ENCODE assay signal across 15 cellular contexts in genomic region chr10:12960431-12960898, GRCh38. TPM values are rescaled to one million over a fixed set of nuclear protein-coding genes. Genes with fewer than 3 reads are reported as not detected.
DNase-seq lines count a peak whose midpoint lies in the region; ATAC-seq and TF ChIP-seq lines count a peak whose summit lies in the region.
"Had no signal": no experiment of that assay in that cellular context is flagged by ENCODE, and none has a peak within 500 bp of the region (broad histone marks: within the 10 kb centered on the region; RNA-seq: fewer than 3 reads in every experiment).

No MANE protein-coding gene starts in this region.

- H3K27me3 ChIP-seq in SJCRH30 (no peaks in the 10 kb centered on the region), esophagus squamous epithelium (no peaks in the 10 kb centered on the region), lower lobe of right lung (ENCODE audit: low read depth) (no peaks in the 10 kb centered on the region), smooth muscle cell (ENCODE audit: low read depth) (no peaks in the 10 kb centered on the region), mammary epithelial cell (ENCODE audit: insufficient read depth, low read length) (no peaks in the 10 kb centered on the region)
- H3K27me3 ChIP-seq: spleen had no signal

- H3K4me2 ChIP-seq in smooth muscle cell, result peak overlapping the region; percentile 80
- no peak overlapping the region for H3K4me2 ChIP-seq in mammary epithelial cell (ENCODE audit: insufficient read depth, low read depth, low read length)
- H3K4me2 ChIP-seq: PC-9 had no signal

- in situ Hi-C loops in GM13976 (cut with MboI; ENCODE audit: low sequenced_read_pairs, unreplicated experiment) (no loop called here), mammary epithelial cell (cut with MboI; ENCODE audit: low sequenced_read_pairs in 2 of 2) (no loop called here)

- TF ChIP-seq CTCF in esophagus squamous epithelium (IDR thresholded peaks at IDR 0.05) (no peak), lower lobe of right lung (IDR thresholded peaks at IDR 0.05) (no peak), smooth muscle cell (IDR thresholded peaks at IDR 0.05; ENCODE audit: borderline replicate concordance, insufficient read depth, poor library complexity, severe bottlenecking) (no peak), GM13976 (IDR thresholded peaks at IDR 0.05; ENCODE audit: borderline replicate concordance, control extremely low read depth, extremely low read depth, insufficient read depth, missing control alignments) (no peak), mammary epithelial cell (conservative IDR thresholded peaks at IDR 0.05 in 1 of 2, IDR thresholded peaks at IDR 0.05 in 1 of 2; ENCODE audit: extremely low read depth in 1 of 2, insufficient read depth in 1 of 2, low read depth in 1 of 2, low read length in 2 of 2) (no peak)

- H3K4me1 ChIP-seq in SJCRH30 (peaks cover 37% of the 10 kb centered on the region), esophagus squamous epithelium (peaks cover 12 to 62% (median 32%) of the 10 kb centered on the region in 3 donors), lower lobe of right lung (peaks cover 5% of the 10 kb centered on the region), smooth muscle cell (ENCODE audit: low read depth) (no peaks in the 10 kb centered on the region), mammary epithelial cell (ENCODE audit: insufficient read depth, low read length) (no peaks in the 10 kb centered on the region)
- H3K4me1 ChIP-seq: spleen had no signal

- H3K79me2 ChIP-seq in smooth muscle cell (ENCODE audit: low read depth), result no peaks in the 10 kb centered on the region
- no peaks in the 10 kb centered on the region for H3K79me2 ChIP-seq in mammary epithelial cell (ENCODE audit: insufficient read depth, low read length)

- H3K36me3 ChIP-seq in SJCRH30 (no peaks in the 10 kb centered on the region), esophagus squamous epithelium (no peaks in the 10 kb centered on the region), lower lobe of right lung (no peaks in the 10 kb centered on the region), smooth muscle cell (ENCODE audit: low read depth) (no peaks in the 10 kb centered on the region), mammary epithelial cell (ENCODE audit: insufficient read depth, low read length) (no peaks in the 10 kb centered on the region)
- H3K36me3 ChIP-seq: spleen had no signal

- H4K20me1 ChIP-seq in smooth muscle cell (ENCODE audit: low read depth), result no peaks in the 10 kb centered on the region
- no peaks in the 10 kb centered on the region for H4K20me1 ChIP-seq in mammary epithelial cell (ENCODE audit: insufficient read depth, low read length)

- H3K4me3 ChIP-seq in SJCRH30 (peak overlapping the region; percentile 30), esophagus squamous epithelium (peak overlapping the region in 2 of 4 donors; percentile 5 to 49), lower lobe of right lung (no peak overlapping the region), smooth muscle cell (peak overlapping the region; percentile 15), mammary epithelial cell (replicated peaks in 1 of 3; ENCODE audit: insufficient read depth in 1 of 3, low read depth in 2 of 3, low read length in 3 of 3) (no peak overlapping the region)
- H3K4me3 ChIP-seq: PC-9, spleen had no signal

- peak overlapping the region; percentile 98 for H3K27ac ChIP-seq in SJCRH30
- H3K27ac ChIP-seq in esophagus squamous epithelium, result peak overlapping the region; percentile 54 to 85 (median 81)
- no peak overlapping the region for H3K27ac ChIP-seq in lower lobe of right lung
- H3K27ac ChIP-seq in smooth muscle cell (ENCODE audit: low read depth), result peak overlapping the region; percentile 59
- H3K27ac ChIP-seq in mammary epithelial cell (ENCODE audit: insufficient read depth, low read depth, low read length), result no peak overlapping the region
- H3K27ac ChIP-seq: PC-9 had no signal

- WGBS in esophagus squamous epithelium, 2 donors, result 15 to 22% methylated on average over 13 of the region's 13 CpGs
- 24% methylated on average over 13 of the region's 13 CpGs for WGBS in smooth muscle cell (ENCODE audit: low lambda C conversion rate)
- 80% methylated on average over 11 of the region's 13 CpGs for WGBS in mammary epithelial cell (ENCODE audit: low coverage, missing lambda C conversion rate)

- dilution Hi-C loops in mammary epithelial cell (cut with HindIII; ENCODE audit: low sequenced_read_pairs), result loop anchor here (5.0 kb wide), 1 partner anchor 42 kb away; the partner anchor contains the start of gene CCDC3

- DNase-seq in SJCRH30, result peak; percentile 90 to 94
- no peak for DNase-seq in esophagus squamous epithelium (lab: John Stamatoyannopoulos, UW)
- no peak for DNase-seq in lower lobe of right lung
- no peak for DNase-seq in smooth muscle cell (lab: John Stamatoyannopoulos, UW; ENCODE audit: unreplicated experiment)
- no peak for DNase-seq in iPS-NIHi11 (ENCODE audit: low spot score)
- no peak for DNase-seq in GM13976 (ENCODE audit: low spot score)
- no peak for DNase-seq in mammary epithelial cell
- DNase-seq: activated CD4-positive, alpha-beta memory T cell treated with anti-CD3 and anti-CD28 coated beads for 36 hours; activated gamma-delta T cell treated with Interleukin-2 at 50 U/mL for 16 hours; NCI-H1436; NCI-H524; PC-9; spleen; T-helper 2 cell had no signal

- no peak for TF ChIP-seq POLR2A in esophagus squamous epithelium (IDR thresholded peaks at IDR 0.05)

- BruUV-seq in mammary epithelial cell (replicated peaks; lab: Mats Ljungman, UMichigan), result no TSS peak

- CTCF ChIA-PET in mammary epithelial cell (lab: Charles Lee; ENCODE audit: low non-redundant PET), result no interaction called here

- peaks cover 6% of the 10 kb centered on the region for H3F3A ChIP-seq in smooth muscle cell (ENCODE audit: low read depth)

- H3K9me3 ChIP-seq in SJCRH30 (replicated peaks) (no peaks in the 10 kb centered on the region), esophagus squamous epithelium (no peaks in the 10 kb centered on the region), lower lobe of right lung (no peaks in the 10 kb centered on the region), smooth muscle cell (replicated peaks; ENCODE audit: low read depth) (no peaks in the 10 kb centered on the region), mammary epithelial cell (replicated peaks; ENCODE audit: insufficient read depth, low read length) (no peaks in the 10 kb centered on the region)

- intact Hi-C loops in esophagus squamous epithelium (cut with DNase I), result no loop called here
- intact Hi-C loops in lower lobe of right lung (cut with DNase I), result no loop called here
- intact Hi-C loops in mammary epithelial cell (cut with micrococcal nuclease), result no loop called here

- ATAC-seq in lower lobe of right lung, result peak; percentile 44 to 58
- ATAC-seq in GM18502 (IDR thresholded peaks at IDR 0.05; ENCODE audit: poor library complexity, unreplicated experiment), result no peak

- H3K9ac ChIP-seq in smooth muscle cell (ENCODE audit: low read depth) (no peak overlapping the region), mammary epithelial cell (ENCODE audit: insufficient read depth, low read length) (no peak overlapping the region)

- H2AFZ ChIP-seq in smooth muscle cell (ENCODE audit: low read depth), result peak overlapping the region; percentile 78
- no peak overlapping the region for H2AFZ ChIP-seq in mammary epithelial cell (ENCODE audit: low read depth, low read length)
- H2AFZ ChIP-seq: PC-9 had no signal

RNA-seq across cellular contexts. Expression of gene CCDC3, which starts 41.0 kb away (rescaled TPM):
- total RNA-seq in SJCRH30 (2014; rRNA removed; shearing (Covaris generic)), result 106 and 112 TPM in 2 replicates
- 10 to 100 TPM in 3 of 4 donors, 1 to 10 TPM in 1; 5.6 to 34.3 (median 13.4) TPM for total RNA-seq in esophagus squamous epithelium
- total RNA-seq in lower lobe of right lung, result 10.5 TPM
- total RNA-seq in smooth muscle cell, result 33.7 and 46.0 TPM in 2 replicates
- 39.2 and 51.2 TPM in 2 replicates for polyA plus RNA-seq in smooth muscle cell
- total RNA-seq in mammary epithelial cell, result 1 to 10 TPM; 3.7 to 7.7 TPM
- 0.40 TPM for polyA plus RNA-seq in mammary epithelial cell
- 0.16 TPM for polyA minus RNA-seq in mammary epithelial cell
- total RNA-seq: PC-9 had no signal

Comparison
In these comparisons a context has a peak if more than half of its experiments do, and no peak if none do; other contexts are left out.
1. DNase-seq: peak in SJCRH30 (2 of 2); none in esophagus squamous epithelium (single experiment), lower lobe of right lung (single experiment), smooth muscle cell (single experiment), iPS-NIHi11 (single experiment), GM13976 (single experiment) and mammary epithelial cell (single experiment).
2. H3K27ac ChIP-seq: peak in SJCRH30 (single experiment), esophagus squamous epithelium (4 of 4) and smooth muscle cell (single experiment); none in lower lobe of right lung (single experiment) and mammary epithelial cell (single experiment).
3. H3K4me3 ChIP-seq: peak in SJCRH30 (single experiment) and smooth muscle cell (single experiment); none in lower lobe of right lung (single experiment) and mammary epithelial cell (0 of 3).